7 cellular contexts compared by ENCODE assay signal in genomic region chr15:70196314-70197291, GRCh38.
DNase-seq lines count a peak whose midpoint lies in the region; ATAC-seq and TF ChIP-seq lines count a peak whose summit lies in the region.

No MANE protein-coding gene starts in this region.

- no peaks in the 10 kb centered on the region for H3K27me3 ChIP-seq in gastroesophageal sphincter
- H3K27me3 ChIP-seq in skeletal muscle satellite cell (ENCODE audit: control insufficient read depth, insufficient read depth, low read length): peaks cover 10% of the 10 kb centered on the region

- TF ChIP-seq POLR2A in gastroesophageal sphincter (IDR thresholded peaks at IDR 0.05): no peak

- ATAC-seq in GM18867 (IDR thresholded peaks at IDR 0.05; ENCODE audit: unreplicated experiment): peak; percentile 88
- peak; percentile 60 for ATAC-seq in HG02840 (IDR thresholded peaks at IDR 0.05; ENCODE audit: low FRiP score, unreplicated experiment)
- ATAC-seq in gastroesophageal sphincter: peak; percentile 20

- peaks cover 0 to 6% (median 0%) of the 10 kb centered on the region in 3 donors for H3K9me3 ChIP-seq in gastroesophageal sphincter
- peaks cover 3% of the 10 kb centered on the region for H3K9me3 ChIP-seq in skeletal muscle satellite cell (replicated peaks; ENCODE audit: low read length)

- H3K4me1 ChIP-seq in gastroesophageal sphincter (peaks cover 5 to 53% (median 19%) of the 10 kb centered on the region in 3 donors), skeletal muscle satellite cell (ENCODE audit: control insufficient read depth, insufficient read depth, low read length) (peaks cover 20% of the 10 kb centered on the region)

- H3K9ac ChIP-seq in skeletal muscle satellite cell (ENCODE audit: low read depth, low read length): peak overlapping the region; percentile 67

- peak overlapping the region in 3 of 4 donors; percentile 57 to 76 (median 72) for H3K27ac ChIP-seq in gastroesophageal sphincter

- DNase-seq in NCI-H2029 treated with DMSO at 0.1 percent for 48 hours (lab: John Stamatoyannopoulos, UW): peak; percentile 76
- DNase-seq in activated CD4-positive, alpha-beta T cell treated with anti-CD3 and anti-CD28 coated beads for 24 hours (ENCODE audit: low read depth in 2 of 2): peak; percentile 11 to 20
- no peak for DNase-seq in hippocampal formation (lab: John Stamatoyannopoulos, UW)

- H3K36me3 ChIP-seq in gastroesophageal sphincter (no peaks in the 10 kb centered on the region), skeletal muscle satellite cell (ENCODE audit: insufficient read depth, low read length) (no peaks in the 10 kb centered on the region)

- TF ChIP-seq CTCF in gastroesophageal sphincter (IDR thresholded peaks at IDR 0.05): no peak

- WGBS in gastroesophageal sphincter (ENCODE audit: low coverage in 1 of 2), 2 donors: 71 to 90% methylated on average over 4 of the region's 21 CpGs

- H3K4me3 ChIP-seq in gastroesophageal sphincter (no peak overlapping the region), skeletal muscle satellite cell (ENCODE audit: low read length) (no peak overlapping the region)

- TF ChIP-seq EP300 in gastroesophageal sphincter (IDR thresholded peaks at IDR 0.05): no peak

- peak overlapping the region; percentile 42 for H3K4me2 ChIP-seq in skeletal muscle satellite cell (ENCODE audit: low read length)

Comparison
In these comparisons a context has a peak if more than half of its experiments do, and no peak if none do; other contexts are left out.
1. ATAC-seq: peak in every context shown above with its lines; median percentile 88 in GM18867; 60 in HG02840; 20 in gastroesophageal sphincter.
2. DNase-seq: peak in NCI-H2029 treated with DMSO at 0.1 percent for 48 hours (single experiment) and activated CD4-positive, alpha-beta T cell treated with anti-CD3 and anti-CD28 coated beads for 24 hours (2 of 2); none in hippocampal formation (0 of 2).